ENCODE assay signal across 10 cellular contexts in genomic region chr9:109218242-109218641, GRCh38. TPM values are rescaled to one million over a fixed set of nuclear protein-coding genes. Genes with fewer than 3 reads are reported as not detected.
"Had no signal": no experiment of that assay in that cellular context is flagged by ENCODE, and none has a peak within 500 bp of the region (broad histone marks: within the 10 kb centered on the region; RNA-seq: fewer than 3 reads in every experiment).

No MANE protein-coding gene starts in this region.

RNA-seq across cellular contexts. Expression of gene FRRS1L, which starts 51.2 kb away (rescaled TPM):
- total RNA-seq: activated CD4-positive, alpha-beta memory T cell treated with anti-CD3 and anti-CD28 coated beads, Interleukin-2, amount 10 ng/mL, durations not matched to agents 7 days and 5 days; activated CD4-positive, alpha-beta T cell treated with anti-CD3 and anti-CD28 coated beads for 36 hours; activated CD4-positive, alpha-beta T cell treated with anti-CD3 and anti-CD28 coated beads, Interleukin-2, amount 10 ng/mL, durations not matched to agents 7 days and 5 days; activated CD8-positive, alpha-beta memory T cell treated with anti-CD3 and anti-CD28 coated beads, Interleukin-2, amount 10 ng/mL, durations not matched to agents 7 days and 5 days; activated CD8-positive, alpha-beta T cell treated with anti-CD3 and anti-CD28 coated beads, Interleukin-2, amount 10 ng/mL, durations not matched to agents 7 days and 5 days; activated naive CD8-positive, alpha-beta T cell treated with anti-CD3 and anti-CD28 coated beads, Interleukin-2, amount 10 ng/mL, durations not matched to agents 7 days and 5 days; activated T-helper 2 cell treated with anti-CD3 and anti-CD28 coated beads, Interferon-gamma antibody, Interleukin-2, Interleukin-4, amounts not matched to agents 10 μg/mL and 5 μg/mL and 100 μg/mL, durations not matched to agents 14 hours and 24 hours and 36 hours; bronchial epithelial cell; T-helper 17 cell; T-helper 2 cell treated with Interferon-gamma antibody and Interleukin-4, amounts not matched to agents 100 ng/mL and 5 ng/mL, for 36 hours had no signal
